In the genomic region with DNA sequence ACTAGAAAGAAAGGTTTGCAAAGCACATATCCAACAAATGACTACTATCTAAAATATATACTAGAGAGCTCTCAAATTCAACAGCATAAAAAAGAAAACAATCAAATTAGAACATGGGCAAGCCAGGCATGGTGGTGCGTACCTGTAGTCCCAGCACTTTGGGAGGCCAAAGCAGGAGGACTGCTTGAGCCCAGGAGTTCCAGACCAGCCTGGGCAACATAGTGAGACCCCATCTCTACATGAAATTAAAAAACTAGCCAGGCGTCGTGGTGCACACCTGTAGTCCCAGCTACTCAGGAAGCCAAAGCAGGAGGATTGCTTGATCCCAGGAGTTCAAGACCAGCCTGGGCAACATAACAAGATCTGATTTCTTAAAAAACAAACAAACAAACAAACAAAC, we compare ENCODE assay signal across 7 cellular contexts. TPM values are rescaled to one million over a fixed set of nuclear protein-coding genes. Genes with fewer than 3 reads are reported as not detected.
"Had no signal": no experiment of that assay in that cellular context is flagged by ENCODE, and none has a peak within 500 bp of the region (broad histone marks: within the 10 kb centered on the region; RNA-seq: fewer than 3 reads in every experiment).

No MANE protein-coding gene starts in this region.

RNA-seq across cellular contexts. Expression of a gene that starts 47.1 kb away (rescaled TPM):
- total RNA-seq: epithelial cell of proximal tubule; kidney; left ventricle myocardium superior; mesenteric fat pad; Right ventricle myocardium superior; T-helper 2 cell treated with Interferon-gamma antibody and Interleukin-4, amounts not matched to agents 100 ng/mL and 5 ng/mL, for 36 hours; transverse colon had no signal
